In the genomic region with DNA sequence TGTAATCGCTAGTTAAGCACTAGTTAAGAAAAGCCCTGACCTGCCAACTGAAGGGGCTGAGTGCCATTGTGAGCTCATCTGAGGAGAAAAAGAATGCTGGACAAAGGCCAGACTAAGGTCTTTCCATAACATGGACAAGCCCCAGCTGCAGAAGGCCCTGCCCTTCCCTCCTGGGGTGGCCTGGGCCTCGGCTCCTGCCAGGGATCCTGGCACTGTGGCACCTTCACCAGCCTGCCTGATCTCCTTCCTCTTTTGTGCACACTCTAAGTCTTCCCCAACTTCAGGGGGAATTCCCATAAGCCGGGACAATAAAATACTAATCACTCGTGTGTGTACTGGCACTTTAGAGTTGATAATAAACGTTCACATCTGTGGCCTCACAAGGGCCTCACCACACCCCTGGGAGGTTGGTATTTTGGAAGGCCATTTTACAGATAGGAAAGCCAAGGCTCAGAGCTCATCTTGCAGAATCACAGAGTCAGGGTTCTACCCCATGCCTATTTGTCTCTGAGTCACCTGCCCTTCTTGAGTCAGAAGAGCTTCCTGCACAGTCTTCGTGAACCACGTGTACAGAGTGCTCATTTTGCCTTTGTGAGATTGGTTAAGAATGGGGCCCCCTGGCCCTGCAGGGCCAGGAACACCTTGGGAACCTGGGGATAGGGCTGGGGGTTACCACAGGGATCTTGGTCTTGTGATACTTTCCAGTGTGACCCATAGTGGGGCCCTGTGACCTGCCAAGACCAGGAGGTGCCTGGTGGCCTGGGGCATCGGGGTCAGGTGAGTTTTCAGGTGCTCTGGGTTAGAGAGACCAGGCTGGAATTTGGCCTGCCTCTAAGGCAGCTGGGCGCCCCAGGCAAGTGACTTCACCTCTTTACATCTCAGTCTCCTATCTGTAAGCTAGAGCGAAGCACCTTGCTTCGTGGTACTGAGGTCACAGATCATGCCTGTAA, we compare ENCODE assay signal across 14 cellular contexts. TPM values are rescaled to one million over a fixed set of nuclear protein-coding genes. Genes with fewer than 3 reads are reported as not detected.
DNase-seq lines count a peak whose midpoint lies in the region; ATAC-seq, FAIRE-seq and TF ChIP-seq lines count a peak whose summit lies in the region.
"Had no signal": no experiment of that assay in that cellular context is flagged by ENCODE, and none has a peak within 500 bp of the region (broad histone marks: within the 10 kb centered on the region; RNA-seq: fewer than 3 reads in every experiment).

No MANE protein-coding gene starts in this region.

- H3K36me3 Mint-ChIP-seq in activated CD4-positive, alpha-beta T cell treated with anti-CD3 and anti-CD28 coated beads, Interleukin-2, amount 10 ng/mL, durations not matched to agents 7 days and 5 days (ENCODE audit: low read depth) = no peaks in the 10 kb centered on the region
- H3K36me3 Mint-ChIP-seq: WTC11 had no signal

- no peak overlapping the region for H3K4me3 Mint-ChIP-seq in activated CD4-positive, alpha-beta T cell treated with anti-CD3 and anti-CD28 coated beads, Interleukin-2, amount 10 ng/mL, durations not matched to agents 7 days and 5 days
- H3K4me3 Mint-ChIP-seq: WTC11 had no signal

- TF ChIP-seq EP300 in GM12878 (IDR thresholded peaks at IDR 0.05; ENCODE audit: borderline replicate concordance in 1 of 2, control insufficient read depth in 1 of 2, low read depth in 2 of 2, low read length in 2 of 2) = no peak
- no peak for TF ChIP-seq EP300 in esophagus muscularis mucosa (IDR thresholded peaks at IDR 0.05)

- CTCF ChIA-PET in activated CD4-positive, alpha-beta T cell treated with anti-CD3 and anti-CD28 coated beads, Interleukin-2, amount 10 ng/mL, durations not matched to agents 7 days and 5 days (lab: Charles Lee) = interaction anchor here (0.7 to 2.4 kb wide), 13 partner anchors 8 to 135 kb away, joined by 3 to 8 read pairs (median 3); no protein-coding TSS in a partner anchor
- CTCF ChIA-PET in GM12878 (lab: Yijun Ruan, JAX) = interaction anchor here (0.6 to 6.1 kb wide), 13 partner anchors 8 to 151 kb away, joined by 3 to 43 read pairs (median 3); a partner anchor contains a TSS

- H3K79me2 ChIP-seq in GM12878 (ENCODE audit: control insufficient read depth, insufficient read depth, low read length) = no peaks in the 10 kb centered on the region

- BruUV-seq in GM12878 (replicated peaks; lab: Mats Ljungman, UMichigan) = no TSS peak

- H3K4me1 ChIP-seq in GM12878 (ENCODE audit: control insufficient read depth, insufficient read depth, low read length) (peaks cover 8% of the 10 kb centered on the region), esophagus squamous epithelium (peaks cover 0 to 6% (median 5%) of the 10 kb centered on the region in 3 donors), esophagus muscularis mucosa (peaks cover 0 to 4% (median 0%) of the 10 kb centered on the region in 4 donors)

- FAIRE-seq in GM12878 (lab: Jason Lieb, UNC) = no peak

- H3K4me2 ChIP-seq in GM12878 (ENCODE audit: control insufficient read depth, insufficient read depth) = no peak overlapping the region

- WGBS in GM12878 (ENCODE audit: insufficient coverage, insufficient replicate concordance, low lambda C conversion rate, missing lambda C conversion rate) = 21% methylated on average over 11 of the region's 11 CpGs
- WGBS in esophagus squamous epithelium, 2 donors = 33 to 45% methylated on average over 5 to 11 of the region's 11 CpGs
- 68% methylated on average over 10 of the region's 11 CpGs for WGBS in esophagus muscularis mucosa

- no peak for TF ChIP-seq RAD21 in GM12878 (IDR thresholded peaks at IDR 0.05; ENCODE audit: insufficient read depth, low read depth, low read length)

- in situ Hi-C loops in GM12878 (cut with MboI) = no loop called here

- peaks cover 11% of the 10 kb centered on the region for H3K4me1 Mint-ChIP-seq in activated CD4-positive, alpha-beta T cell treated with anti-CD3 and anti-CD28 coated beads, Interleukin-2, amount 10 ng/mL, durations not matched to agents 7 days and 5 days

- no peaks in the 10 kb centered on the region for H3K9me3 Mint-ChIP-seq in activated CD4-positive, alpha-beta T cell treated with anti-CD3 and anti-CD28 coated beads, Interleukin-2, amount 10 ng/mL, durations not matched to agents 7 days and 5 days
- H3K9me3 Mint-ChIP-seq: WTC11 had no signal

- no peaks in the 10 kb centered on the region for H3K36me3 ChIP-seq in GM12878 (ENCODE audit: control insufficient read depth in 2 of 2, insufficient read depth in 2 of 2, low read length in 1 of 2)
- peaks cover 0 to 14% (median 0%) of the 10 kb centered on the region in 3 donors for H3K36me3 ChIP-seq in esophagus squamous epithelium
- H3K36me3 ChIP-seq in esophagus muscularis mucosa = no peaks in the 10 kb centered on the region

- POLR2A ChIA-PET in activated CD4-positive, alpha-beta T cell treated with anti-CD3 and anti-CD28 coated beads, Interleukin-2, amount 10 ng/mL, durations not matched to agents 7 days and 5 days (lab: Charles Lee) = no interaction called here
- POLR2A ChIA-PET in GM12878 (lab: Charles Lee) = interaction anchor here (0.5 to 1.4 kb wide), 6 partner anchors 12 to 71 kb away, joined by 3 to 5 read pairs (median 4); no protein-coding TSS in a partner anchor

- TF ChIP-seq CTCF in GM20000 (IDR thresholded peaks at IDR 0.05; ENCODE audit: extremely low read depth, missing control alignments) = no peak
- no peak for TF ChIP-seq CTCF in GM12878 (IDR thresholded peaks at IDR 0.05 in 2 of 3, conservative IDR thresholded peaks at IDR 0.05 in 1 of 3; ENCODE audit: control insufficient read depth in 2 of 3, extremely low read depth in 1 of 3, insufficient read depth in 1 of 3, low read depth in 3 of 3, low read length in 3 of 3)
- TF ChIP-seq CTCF in esophagus squamous epithelium (IDR thresholded peaks at IDR 0.05) = no peak
- TF ChIP-seq CTCF in esophagus muscularis mucosa (IDR thresholded peaks at IDR 0.05) = no peak

- H3K27me3 ChIP-seq in GM12878 (replicated peaks in 1 of 2; ENCODE audit: control insufficient read depth in 2 of 2, insufficient read depth in 2 of 2, low read length in 1 of 2) (no peaks in the 10 kb centered on the region), esophagus squamous epithelium (no peaks in the 10 kb centered on the region), esophagus muscularis mucosa (peaks cover 0 to 9% (median 0%) of the 10 kb centered on the region in 4 donors)

- no peak overlapping the region for H3K4me3 ChIP-seq in GM12878
- no peak overlapping the region for H3K4me3 ChIP-seq in esophagus squamous epithelium
- no peak overlapping the region for H3K4me3 ChIP-seq in esophagus muscularis mucosa
- H3K4me3 ChIP-seq: lung had no signal

- ATAC-seq in GM12878 (peak; percentile 84), HG02798 (IDR thresholded peaks at IDR 0.05; ENCODE audit: poor library complexity, unreplicated experiment) (no peak)
- ATAC-seq: WTC11 had no signal

- DNase-seq in activated CD4-positive, alpha-beta T cell treated with anti-CD3 and anti-CD28 coated beads, Interleukin-2, amount 10 ng/mL, durations not matched to agents 7 days and 5 days = no peak
- no peak for DNase-seq in activated CD4-positive, alpha-beta T cell treated with anti-CD3 and anti-CD28 coated beads for 1 hour
- DNase-seq in GM20000 (ENCODE audit: low spot score) (peak; percentile 32), GM12878 (ENCODE audit: low read depth, low spot score) (no peak), posterior vena cava (ENCODE audit: low spot score) (peak; percentile 62), esophagus squamous epithelium (lab: John Stamatoyannopoulos, UW) (no peak), esophagus muscularis mucosa (ENCODE audit: extremely low spot score) (no peak)
- DNase-seq: NCI-H1048, NCI-H446, SHP77 treated with DMSO at 0.1 percent for 48 hours had no signal

- H4K20me1 ChIP-seq in GM12878 (ENCODE audit: control insufficient read depth, insufficient read depth) = no peaks in the 10 kb centered on the region

- intact Hi-C loops in GM12878 (cut with micrococcal nuclease; ENCODE audit: unreplicated experiment) (no loop called here), posterior vena cava (cut with DNase I) (no loop called here), esophagus squamous epithelium (cut with DNase I) (no loop called here), esophagus muscularis mucosa (cut with DNase I) (no loop called here)

- H3K27me3 Mint-ChIP-seq in activated CD4-positive, alpha-beta T cell treated with anti-CD3 and anti-CD28 coated beads, Interleukin-2, amount 10 ng/mL, durations not matched to agents 7 days and 5 days = no peaks in the 10 kb centered on the region

- RAD21 ChIA-PET in GM12878 (lab: Charles Lee; ENCODE audit: unreplicated experiment) = interaction anchor here (0.6 to 2.6 kb wide), 11 partner anchors 9 to 133 kb away, joined by 3 to 9 read pairs (median 3); a partner anchor contains a TSS

- TF ChIP-seq POLR2A in GM12878 (IDR thresholded peaks at IDR 0.05; ENCODE audit: low read depth, low read length) = no peak
- TF ChIP-seq POLR2A in esophagus squamous epithelium (IDR thresholded peaks at IDR 0.05) = no peak
- TF ChIP-seq POLR2A in esophagus muscularis mucosa (IDR thresholded peaks at IDR 0.05; ENCODE audit: low read depth) = no peak

- H3K9ac ChIP-seq in GM12878 (ENCODE audit: control insufficient read depth, insufficient read depth, low read length) = no peak overlapping the region

- H3K27ac ChIP-seq in GM12878 (ENCODE audit: control insufficient read depth, insufficient read depth) (no peak overlapping the region), esophagus squamous epithelium (no peak overlapping the region), esophagus muscularis mucosa (replicated peaks in 1 of 4) (no peak overlapping the region)

- SMC1A ChIA-PET in GM12878 (lab: Charles Lee; ENCODE audit: uncharacterized antibody, unreplicated experiment) = interaction anchor here (0.9 to 3.6 kb wide), 15 partner anchors 9 to 138 kb away, joined by 3 to 23 read pairs (median 3); no protein-coding TSS in a partner anchor

- no peaks in the 10 kb centered on the region for H3K9me3 ChIP-seq in GM12878 (replicated peaks; ENCODE audit: control insufficient read depth, insufficient read depth, low read length)
- no peaks in the 10 kb centered on the region for H3K9me3 ChIP-seq in esophagus squamous epithelium
- H3K9me3 ChIP-seq in esophagus muscularis mucosa = no peaks in the 10 kb centered on the region

- no peak overlapping the region; the same call in 1 of the 2 replicates for H2AFZ ChIP-seq in GM12878 (ENCODE audit: control insufficient read depth, low read depth, low read length)

- H3K27ac Mint-ChIP-seq in activated CD4-positive, alpha-beta T cell treated with anti-CD3 and anti-CD28 coated beads, Interleukin-2, amount 10 ng/mL, durations not matched to agents 7 days and 5 days = peak overlapping the region; percentile 16
- H3K27ac Mint-ChIP-seq: WTC11 had no signal

RNA-seq across cellular contexts. Expression of a gene that starts 9.6 kb away (rescaled TPM):
- 1 to 10 TPM; 1.4 to 1.5 TPM for total RNA-seq in activated CD4-positive, alpha-beta T cell treated with anti-CD3 and anti-CD28 coated beads, Interleukin-2, amount 10 ng/mL, durations not matched to agents 7 days and 5 days
- 1.6 TPM in 2 replicates for total RNA-seq in GM12878 (2013; cell fraction: nucleolus; rRNA removed)
- total RNA-seq in GM12878 (2014; rRNA removed) (0.23 and 0.65 TPM in 2 replicates), GM12878 (2014; rRNA removed; fragmentation: Illumina TruSeq; extraction: Trizol) (0.18 and 0.45 TPM in 2 replicates), GM12878 (2021) (0.46 and 0.66 TPM in 2 replicates), posterior vena cava (under 1 TPM; 0.24 to 0.37 TPM), esophagus squamous epithelium (10 to 100 TPM; 11.1 to 31.7 (median 21.0) TPM), esophagus muscularis mucosa (not detected)
- 0.18 TPM for polyA plus RNA-seq in GM12878 (2011; ENCODE audit: low read depth)
- polyA plus RNA-seq in GM12878 (2011; rRNA removed) (0.49 and 0.50 TPM in 2 replicates), GM12878 (2014; fragmentation: Illumina TruSeq; extraction: Trizol) (0.22 and 0.24 TPM in 2 replicates), GM12878 (2014; fragmentation: Nextera tagmentation; extraction: Ambion mirVana) (under 1 TPM in 1 of 2 experiments, not detected in 1; 0.05 TPM), GM12878 (2014; rRNA removed) (0.29 and 0.57 TPM in 2 replicates), GM12878 (2016; fragmentation: Nextera tagmentation; extraction: Ambion mirVana) (under 1 TPM in 1 of 2 experiments, not detected in 1; 0.09 TPM)
- 0.53 and 0.61 TPM in 2 replicates for polyA plus RNA-seq in GM12878 (2011; cell fraction: cytosol; rRNA removed)
- polyA plus RNA-seq in GM12878 (2011; cell fraction: nucleus; rRNA removed) = 1.8 and 2.9 TPM in 2 replicates
- polyA plus RNA-seq in GM12878 (2012) = 0.35 and 0.37 TPM in 2 replicates
- 0.15 and 0.41 TPM in 2 replicates for polyA minus RNA-seq in GM12878 (2011; rRNA and poly(A)+ RNA removed)
- polyA minus RNA-seq in GM12878 (2011; cell fraction: cytosol; rRNA and poly(A)+ RNA removed) = not detected in 2 replicates
- 0.48 and 0.57 TPM in 2 replicates for polyA minus RNA-seq in GM12878 (2011; cell fraction: nucleus; rRNA and poly(A)+ RNA removed)
- polyA plus RNA-seq: AG04450 had no signal

RNA-seq across cellular contexts. Expression of a gene that starts 43.1 kb away (rescaled TPM):
- total RNA-seq in activated CD4-positive, alpha-beta T cell treated with anti-CD3 and anti-CD28 coated beads, Interleukin-2, amount 10 ng/mL, durations not matched to agents 7 days and 5 days = not detected
- total RNA-seq in GM12878 (2013; cell fraction: nucleolus; rRNA removed) = 0.27 TPM in 1 of 2 replicates, not detected in the other
- total RNA-seq in GM12878 (2014; rRNA removed) (0.11 and 0.27 TPM in 2 replicates), GM12878 (2014; rRNA removed; fragmentation: Illumina TruSeq; extraction: Trizol) (0.09 TPM in 1 of 2 replicates, not detected in the other), GM12878 (2021) (0.10 and 0.93 TPM in 2 replicates), posterior vena cava (100 to 1,000 TPM in 1 of 2 donors, 10 to 100 TPM in 1; 62.8 to 107 TPM), esophagus squamous epithelium (10 to 100 TPM in 1 of 4 donors, 1 to 10 TPM in 2, under 1 TPM in 1; 0.61 to 27.7 (median 2.1) TPM), esophagus muscularis mucosa (100 to 1,000 TPM in 2 of 4 donors, 10 to 100 TPM in 2; 78.9 to 105 (median 91.5) TPM)
- not detected for polyA plus RNA-seq in GM12878 (2011; ENCODE audit: low read depth)
- polyA plus RNA-seq in GM12878 (2011; rRNA removed) (2.0 and 2.1 TPM in 2 replicates), GM12878 (2014; fragmentation: Illumina TruSeq; extraction: Trizol) (0.46 and 1.2 TPM in 2 replicates), GM12878 (2014; fragmentation: Nextera tagmentation; extraction: Ambion mirVana) (under 1 TPM; 0.16 to 0.29 TPM), GM12878 (2014; rRNA removed) (0.42 and 0.88 TPM in 2 replicates), GM12878 (2016; fragmentation: Nextera tagmentation; extraction: Ambion mirVana) (not detected)
- 2.2 and 2.8 TPM in 2 replicates for polyA plus RNA-seq in GM12878 (2011; cell fraction: cytosol; rRNA removed)
- 2.2 and 3.1 TPM in 2 replicates for polyA plus RNA-seq in GM12878 (2011; cell fraction: nucleus; rRNA removed)
- polyA plus RNA-seq in GM12878 (2012) = 0.42 and 0.62 TPM in 2 replicates
- 1.5 and 4.3 TPM in 2 replicates for polyA minus RNA-seq in GM12878 (2011; rRNA and poly(A)+ RNA removed)
- polyA minus RNA-seq in GM12878 (2011; cell fraction: cytosol; rRNA and poly(A)+ RNA removed) = not detected in 2 replicates
- 0.96 and 1.9 TPM in 2 replicates for polyA minus RNA-seq in GM12878 (2011; cell fraction: nucleus; rRNA and poly(A)+ RNA removed)

Comparison
In these comparisons a context has a peak if more than half of its experiments do, and no peak if none do; other contexts are left out.
1. DNase-seq: peak in GM20000 (single experiment) and posterior vena cava (single experiment); none in activated CD4-positive, alpha-beta T cell treated with anti-CD3 and anti-CD28 coated beads, Interleukin-2, amount 10 ng/mL, durations not matched to agents 7 days and 5 days (single experiment), activated CD4-positive, alpha-beta T cell treated with anti-CD3 and anti-CD28 coated beads for 1 hour (single experiment), GM12878 (single experiment), esophagus squamous epithelium (single experiment) and esophagus muscularis mucosa (single experiment).
2. RNA of a gene that starts 9.6 kb away (total RNA-seq): 11.1 to 31.7 TPM in esophagus squamous epithelium; 1.4 to 1.5 TPM in activated CD4-positive, alpha-beta T cell treated with anti-CD3 and anti-CD28 coated beads, Interleukin-2, amount 10 ng/mL, durations not matched to agents 7 days and 5 days, 0.18 to 1.6 TPM in GM12878, 0.24 to 0.37 TPM in posterior vena cava and not detected in esophagus muscularis mucosa; every median in the first group is over 4 times any median in the second.